ENCODE assay signal across 15 cellular contexts in genomic region chr10:36256166-36256565, GRCh38.
DNase-seq lines count a peak whose midpoint lies in the region; ATAC-seq, FAIRE-seq and TF ChIP-seq lines count a peak whose summit lies in the region.
"Had no signal": no experiment of that assay in that cellular context is flagged by ENCODE, and none has a peak within 500 bp of the region (broad histone marks: within the 10 kb centered on the region; RNA-seq: fewer than 3 reads in every experiment).

No MANE protein-coding gene starts in this region.

- no peaks in the 10 kb centered on the region for H3K36me3 Mint-ChIP-seq in Calu3 (ENCODE audit: insufficient read depth, unreplicated experiment)

- H3K27ac ChIP-seq in A673 (ENCODE audit: low read depth, low read length, poor library complexity, severe bottlenecking) (peak overlapping the region; percentile 1), K562 (ENCODE audit: extremely low read depth, low read depth, low read length) (no peak overlapping the region)
- H3K27ac ChIP-seq: epithelial cell of prostate, vagina had no signal

- no peak for TF ChIP-seq RAD21 in K562 (CRISPR knock-in tag; conservative IDR thresholded peaks at IDR 0.05 in 1 of 2, IDR thresholded peaks at IDR 0.05 in 1 of 2)

- H3K9me3 ChIP-seq in A673 (ENCODE audit: low read depth, low read length, poor library complexity, severe bottlenecking) (no peaks in the 10 kb centered on the region), K562 (replicated peaks; ENCODE audit: control insufficient read depth, insufficient read depth, low read depth, low read length) (no peaks in the 10 kb centered on the region)
- H3K9me3 ChIP-seq: vagina had no signal

- DNase-seq in A673 (ENCODE audit: low spot score) (peak; percentile 23), H4 (ENCODE audit: low spot score) (peak; percentile 12), K562 (ENCODE audit: extremely low read depth in 1 of 4, low spot score in 3 of 4) (no peak), lung microvascular endothelial cell (ENCODE audit: low read depth in 2 of 2) (peak; percentile 55 to 79), Calu3 (no peak), SHP77 treated with DMSO at 0.1 percent for 48 hours (lab: John Stamatoyannopoulos, UW) (no peak), SW480 (ENCODE audit: low spot score) (no peak)
- DNase-seq: activated CD4-positive, alpha-beta T cell treated with anti-CD3 and anti-CD28 coated beads, Interleukin-2, amount 10 ng/mL, durations not matched to agents 7 days and 5 days; cortex of kidney; NCI-H526 treated with DMSO at 0.1 percent for 48 hours; stimulated activated naive CD8-positive, alpha-beta T cell treated with anti-CD3 and anti-CD28 coated beads, Interleukin-15, amount 100 ng/mL, for 72 hours had no signal

- no peak overlapping the region for H3K9ac ChIP-seq in K562 (ENCODE audit: insufficient read depth in 1 of 2, low read depth in 2 of 2, low read length in 2 of 2)

- FAIRE-seq in K562 (lab: Jason Lieb, UNC) = no peak
- FAIRE-seq: islet of Langerhans had no signal

- no peak for TF ChIP-seq POLR2A in K562 (conservative IDR thresholded peaks at IDR 0.05)

- BruUV-seq in A673 (replicated peaks; lab: Mats Ljungman, UMichigan) (no TSS peak), K562 (replicated peaks; lab: Mats Ljungman, UMichigan) (no TSS peak), Calu3 (replicated peaks; lab: Mats Ljungman, UMichigan) (no TSS peak)

- 0% methylated on average over 2 of the region's 2 CpGs for WGBS in K562 (ENCODE audit: insufficient coverage, low coverage, missing lambda C conversion rate)

- H3K4me2 ChIP-seq in K562 (ENCODE audit: insufficient read depth, low read length) = no peak overlapping the region

- H3K4me3 ChIP-seq in A673 (ENCODE audit: low read depth, low read length, poor library complexity, severe bottlenecking) (no peak overlapping the region), K562 (no peak overlapping the region)
- H3K4me3 ChIP-seq: vagina had no signal

- ATAC-seq in K562 (no peak), HG02678 (IDR thresholded peaks at IDR 0.05; ENCODE audit: unreplicated experiment) (no peak)
- ATAC-seq: stimulated activated naive CD8-positive, alpha-beta T cell treated with anti-CD3 and anti-CD28 coated beads, Interleukin-15, amount 100 ng/mL, for 72 hours had no signal

- no peaks in the 10 kb centered on the region for H3K9me1 ChIP-seq in K562 (ENCODE audit: control insufficient read depth, insufficient read depth, low read length)

- H3K4me1 Mint-ChIP-seq in Calu3 (ENCODE audit: low read depth, unreplicated experiment) = no peaks in the 10 kb centered on the region
- H3K4me1 Mint-ChIP-seq: activated CD4-positive, alpha-beta T cell treated with anti-CD3 and anti-CD28 coated beads, Interleukin-2, amount 10 ng/mL, durations not matched to agents 7 days and 5 days; stimulated activated naive CD8-positive, alpha-beta T cell treated with anti-CD3 and anti-CD28 coated beads, Interleukin-15, amount 100 ng/mL, for 72 hours had no signal

- intact Hi-C loops in A673 (cut with micrococcal nuclease; ENCODE audit: unreplicated experiment) = no loop called here
- intact Hi-C loops in K562 (cut with micrococcal nuclease) = no loop called here
- intact Hi-C loops in Calu3 (cut with micrococcal nuclease; ENCODE audit: unreplicated experiment) = no loop called here

- in situ Hi-C loops in K562 (cut with MboI) = no loop called here

- H2AFZ ChIP-seq in K562 (ENCODE audit: low read depth, low read length) = no peak overlapping the region

- CTCF ChIA-PET in A673 (lab: Charles Lee) = no interaction called here
- CTCF ChIA-PET in K562 (lab: Yijun Ruan, JAX; ENCODE audit: low intra/inter-chr PET ratio) = no interaction called here
- CTCF ChIA-PET in Calu3 (lab: Charles Lee) = no interaction called here

- H3K4me1 ChIP-seq in A673 (ENCODE audit: insufficient read depth, low read length, poor library complexity, severe bottlenecking) (peaks cover 13% of the 10 kb centered on the region), K562 (replicated peaks in 1 of 2; ENCODE audit: control insufficient read depth in 2 of 2, insufficient read depth in 2 of 2, low read length in 2 of 2) (no peaks in the 10 kb centered on the region)

- no peaks in the 10 kb centered on the region for H3K27me3 Mint-ChIP-seq in Calu3 (ENCODE audit: unreplicated experiment)
- H3K27me3 Mint-ChIP-seq: activated CD4-positive, alpha-beta T cell treated with anti-CD3 and anti-CD28 coated beads, Interleukin-2, amount 10 ng/mL, durations not matched to agents 7 days and 5 days; stimulated activated naive CD8-positive, alpha-beta T cell treated with anti-CD3 and anti-CD28 coated beads, Interleukin-15, amount 100 ng/mL, for 72 hours had no signal

- H3K27me3 ChIP-seq in A673 (replicated peaks; ENCODE audit: insufficient read depth, low read depth, low read length, poor library complexity) (no peaks in the 10 kb centered on the region), K562 (ENCODE audit: control insufficient read depth in 2 of 2, insufficient read depth in 2 of 2, low read length in 2 of 2) (no peaks in the 10 kb centered on the region)
- H3K27me3 ChIP-seq: vagina had no signal

- TF ChIP-seq EP300 in K562 (IDR thresholded peaks at IDR 0.05; ENCODE audit: low read length) = no peak

- peaks cover 17% of the 10 kb centered on the region for H3K9me3 Mint-ChIP-seq in Calu3 (ENCODE audit: low read depth, unreplicated experiment)

- TF ChIP-seq CTCF in A673 (conservative IDR thresholded peaks at IDR 0.05; ENCODE audit: low read depth, low read length) = no peak
- no peak for TF ChIP-seq CTCF in K562 (IDR thresholded peaks at IDR 0.05 in 2 of 3, conservative IDR thresholded peaks at IDR 0.05 in 1 of 3; ENCODE audit: insufficient read depth in 2 of 3, low read depth in 1 of 3, low read length in 3 of 3)
- TF ChIP-seq CTCF in Calu3 (IDR thresholded peaks at IDR 0.05; ENCODE audit: unreplicated experiment) = no peak

- H3K4me3 Mint-ChIP-seq in Calu3 (ENCODE audit: low read depth, unreplicated experiment) = no peak overlapping the region
- H3K4me3 Mint-ChIP-seq: activated CD4-positive, alpha-beta T cell treated with anti-CD3 and anti-CD28 coated beads, Interleukin-2, amount 10 ng/mL, durations not matched to agents 7 days and 5 days; stimulated activated naive CD8-positive, alpha-beta T cell treated with anti-CD3 and anti-CD28 coated beads, Interleukin-15, amount 100 ng/mL, for 72 hours had no signal

- POLR2A ChIA-PET in A673 (lab: Charles Lee; ENCODE audit: low non-redundant PET) (no interaction called here), K562 (lab: Yijun Ruan, JAX) (no interaction called here)

- no peak overlapping the region for H3K27ac Mint-ChIP-seq in Calu3 (ENCODE audit: unreplicated experiment)
- H3K27ac Mint-ChIP-seq: activated CD4-positive, alpha-beta T cell treated with anti-CD3 and anti-CD28 coated beads, Interleukin-2, amount 10 ng/mL, durations not matched to agents 7 days and 5 days; stimulated activated naive CD8-positive, alpha-beta T cell treated with anti-CD3 and anti-CD28 coated beads, Interleukin-15, amount 100 ng/mL, for 72 hours had no signal

- no peaks in the 10 kb centered on the region for H3K79me2 ChIP-seq in K562 (ENCODE audit: control insufficient read depth, insufficient read depth, low read length)

- H3K36me3 ChIP-seq in A673 (ENCODE audit: insufficient read depth, low read length, poor library complexity, severe bottlenecking) (no peaks in the 10 kb centered on the region), K562 (ENCODE audit: control insufficient read depth, insufficient read depth, low read length) (no peaks in the 10 kb centered on the region)
- H3K36me3 ChIP-seq: vagina had no signal

- no peaks in the 10 kb centered on the region for H4K20me1 ChIP-seq in K562 (replicated peaks; ENCODE audit: control insufficient read depth, insufficient read depth, low read length)

TF ChIP-seq in K562, 482 proteins besides CTCF, POLR2A, EP300 and RAD21:
- TF ChIP-seq TAF15 (IDR thresholded peaks at IDR 0.05; ENCODE audit: low read depth, low read length) (no peak), ZNF507 (tag; conservative IDR thresholded peaks at IDR 0.05) (no peak), NFIC (IDR thresholded peaks at IDR 0.05) (peak; percentile 35; the same call in 1 of the 2 replicates), TBP (optimal IDR thresholded peaks at IDR 0.05; ENCODE audit: low read depth, low read length) (no peak), ZNF740 (CRISPR knock-in tag; IDR thresholded peaks at IDR 0.05) (no peak), ZNF740 (tag; IDR thresholded peaks at IDR 0.05) (no peak), ID3 (CRISPR knock-in tag; IDR thresholded peaks at IDR 0.05) (no peak), ID3 (tag; IDR thresholded peaks at IDR 0.05) (no peak)

Comparison
In these comparisons a context has a peak if more than half of its experiments do, and no peak if none do; other contexts are left out.
1. DNase-seq: peak in A673 (single experiment), H4 (single experiment) and lung microvascular endothelial cell (2 of 2); none in K562 (0 of 4), Calu3 (single experiment), SHP77 treated with DMSO at 0.1 percent for 48 hours (single experiment) and SW480 (single experiment).